9 cellular contexts compared by ENCODE assay signal in genomic region chr10:30591249-30591670, GRCh38. TPM values are rescaled to one million over a fixed set of nuclear protein-coding genes. Genes with fewer than 3 reads are reported as not detected.
A peak's percentile ranks its signal among the peaks of the same experiment; 100 is the strongest.
DNase-seq lines count a peak whose midpoint lies in the region; ATAC-seq, FAIRE-seq and TF ChIP-seq lines count a peak whose summit lies in the region.
"Had no signal": no experiment of that assay in that cellular context is flagged by ENCODE, and none has a peak within 500 bp of the region (broad histone marks: within the 10 kb centered on the region; RNA-seq: fewer than 3 reads in every experiment).

No MANE protein-coding gene starts in this region.

- peaks cover 5% of the 10 kb centered on the region for H3K27me3 Mint-ChIP-seq in activated T-cell treated with anti-CD3 and anti-CD28 coated beads, Interleukin-2, amount 50 U/mL, for 4 hours (ENCODE audit: low read depth)

- ATAC-seq in activated T-cell treated with anti-CD3 and anti-CD28 coated beads, Interleukin-2, amount 50 U/mL, for 4 hours, result peak in 1 of 2 donors; percentile 51
- ATAC-seq in GM18858 (IDR thresholded peaks at IDR 0.05; ENCODE audit: unreplicated experiment) (no peak), HG03571 (IDR thresholded peaks at IDR 0.05; ENCODE audit: unreplicated experiment) (no peak)

- peak; percentile 89 for TF ChIP-seq CTCF in C4-2B (conservative IDR thresholded peaks at IDR 0.05)
- peak; percentile 77 for TF ChIP-seq CTCF in fibroblast of the aortic adventitia (IDR thresholded peaks at IDR 0.05; ENCODE audit: insufficient read depth, low read length)
- TF ChIP-seq CTCF in neutrophil (IDR thresholded peaks at IDR 0.05), result peak; percentile 84

- H3K4me3 ChIP-seq in fibroblast of the aortic adventitia (ENCODE audit: low read depth, low read length), result no peak overlapping the region
- no peak overlapping the region for H3K4me3 ChIP-seq in neutrophil (ENCODE audit: low read depth in 1 of 2, low read length in 1 of 2)

- no peak overlapping the region for H3K4me3 Mint-ChIP-seq in activated T-cell treated with anti-CD3 and anti-CD28 coated beads, Interleukin-2, amount 50 U/mL, for 4 hours

- H3K27ac ChIP-seq in C4-2B (no peak overlapping the region), neutrophil (no peak overlapping the region)

- H3K4me1 ChIP-seq in neutrophil (ENCODE audit: control insufficient read depth in 1 of 2, insufficient read depth in 1 of 2, low read depth in 1 of 2, low read length in 1 of 2), result peaks cover 23 to 24% of the 10 kb centered on the region in 2 experiments

- FAIRE-seq in GM19239 (lab: Jason Lieb, UNC), result peak; percentile 76

- H3K36me3 ChIP-seq in neutrophil, result no peaks in the 10 kb centered on the region

- DNase-seq in GM19239 (ENCODE audit: insufficient read length, low spot score) (no peak), NOMO-1 treated with DMSO at 0.1 percent for 48 hours (lab: John Stamatoyannopoulos, UW; ENCODE audit: unreplicated experiment) (peak; percentile 43), fibroblast of the aortic adventitia (ENCODE audit: low read depth) (peak; percentile 73)
- DNase-seq in activated T-cell treated with anti-CD3 and anti-CD28 coated beads, Interleukin-2, amount 50 U/mL, for 4 hours, result peak; percentile 34

- no peaks in the 10 kb centered on the region for H3K9me3 ChIP-seq in neutrophil

- H3K27me3 ChIP-seq in neutrophil, result no peaks in the 10 kb centered on the region

- no peaks in the 10 kb centered on the region for H3K36me3 Mint-ChIP-seq in activated T-cell treated with anti-CD3 and anti-CD28 coated beads, Interleukin-2, amount 50 U/mL, for 4 hours (ENCODE audit: insufficient read depth)

- H3K9me3 Mint-ChIP-seq in activated T-cell treated with anti-CD3 and anti-CD28 coated beads, Interleukin-2, amount 50 U/mL, for 4 hours, result no peaks in the 10 kb centered on the region

- H3K4me1 Mint-ChIP-seq in activated T-cell treated with anti-CD3 and anti-CD28 coated beads, Interleukin-2, amount 50 U/mL, for 4 hours (ENCODE audit: low read depth), result no peaks in the 10 kb centered on the region

RNA-seq across cellular contexts. Expression of gene LYZL2, which starts 38.3 kb away (rescaled TPM):
- not detected for total RNA-seq in activated T-cell treated with anti-CD3 and anti-CD28 coated beads, Interleukin-2, amount 50 U/mL, for 4 hours
- not detected in 2 replicates for total RNA-seq in fibroblast of the aortic adventitia (ENCODE audit: low replicate concordance)
- total RNA-seq: skeletal muscle tissue had no signal
